1 cellular context compared by ENCODE assay signal in the genomic region with DNA sequence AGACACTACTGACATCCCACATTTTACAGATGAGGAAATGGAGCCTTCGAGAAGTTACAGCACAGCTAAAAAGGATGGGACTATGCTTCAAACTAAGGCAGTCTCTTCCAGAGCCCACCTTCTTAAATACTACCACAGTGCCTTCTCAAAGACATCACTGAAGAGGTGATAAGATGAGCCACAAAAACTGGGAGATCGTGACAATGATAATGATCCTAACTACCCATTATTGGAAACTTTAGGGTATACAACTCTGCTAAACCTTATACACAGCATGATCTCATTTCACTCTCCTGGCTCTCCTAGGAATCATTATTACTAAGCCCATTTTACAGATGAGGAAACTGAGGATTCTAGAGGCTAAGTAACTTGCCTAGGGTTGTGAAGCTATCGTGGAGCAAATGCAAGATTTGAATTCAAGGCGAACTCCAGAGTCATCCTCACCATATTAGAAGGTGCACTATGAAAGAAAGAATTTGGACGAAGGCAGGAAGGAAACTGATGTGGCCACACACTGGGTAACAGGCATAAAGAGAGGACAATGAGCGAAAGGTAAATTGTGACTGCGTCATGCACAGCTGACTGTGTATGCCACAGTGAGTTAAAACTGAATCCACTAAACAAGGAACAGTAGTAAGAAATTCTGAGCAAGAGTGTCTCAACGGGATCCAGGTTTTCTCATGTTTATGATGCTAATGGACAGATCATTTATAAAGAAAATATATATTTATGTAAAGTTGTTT.
TF ChIP-seq lines count a peak whose summit lies in the region.

No MANE protein-coding gene starts in this region.

TF ChIP-seq in HepG2, 621 proteins besides CTCF, POLR2A, EP300 and RAD21:
- no peak for TF ChIP-seq FOSL1 (CRISPR knock-in tag; IDR thresholded peaks at IDR 0.05; ENCODE audit: borderline replicate concordance)
- TF ChIP-seq ZNF629 (CRISPR knock-in tag; conservative IDR thresholded peaks at IDR 0.05) = peak; percentile 77
